Comparison of ENCODE assay signal across 17 cellular contexts in the genomic region with DNA sequence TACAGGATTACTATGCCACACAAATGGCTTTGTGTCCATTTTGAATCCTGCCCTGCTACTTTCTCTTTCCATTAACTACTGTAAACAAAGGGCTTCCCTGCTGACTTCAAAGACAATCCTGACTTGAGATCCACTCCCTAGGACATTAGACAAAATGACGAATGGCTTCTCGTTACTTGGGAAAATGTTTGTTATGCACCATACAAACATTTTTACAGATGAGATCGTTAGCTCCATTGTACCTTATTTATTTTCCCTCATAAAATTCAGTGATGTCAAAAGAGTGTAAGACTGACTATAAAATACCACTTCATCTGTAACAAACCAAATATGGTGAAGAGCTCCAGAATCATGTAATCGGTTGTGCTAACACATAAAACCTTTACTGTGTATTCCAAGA.
DNase-seq lines count a peak whose midpoint lies in the region; ATAC-seq, FAIRE-seq and TF ChIP-seq lines count a peak whose summit lies in the region.
"Had no signal": no experiment of that assay in that cellular context is flagged by ENCODE, and none has a peak within 500 bp of the region (broad histone marks: within the 10 kb centered on the region; RNA-seq: fewer than 3 reads in every experiment).

No MANE protein-coding gene starts in this region.

- H3K36me3 Mint-ChIP-seq in nephron progenitor cell (ENCODE audit: low read depth) = peaks cover 63% of the 10 kb centered on the region
- H3K36me3 Mint-ChIP-seq: activated CD8-positive, alpha-beta memory T cell treated with anti-CD3 and anti-CD28 coated beads, Interleukin-2, amount 10 ng/mL, durations not matched to agents 7 days and 5 days; memory B cell had no signal

- no peaks in the 10 kb centered on the region for H3K9me3 Mint-ChIP-seq in nephron progenitor cell
- H3K9me3 Mint-ChIP-seq: T-helper 1 cell treated with Interleukin-12 subunit alpha and Interleukin-12 subunit beta and Interleukin-4 antibody, amounts not matched to agents 30 μg/mL and 1 μg/mL, for 36 hours had no signal

- peak overlapping the region; percentile 14 for H3K27ac Mint-ChIP-seq in nephron progenitor cell
- H3K27ac Mint-ChIP-seq: activated CD8-positive, alpha-beta memory T cell treated with anti-CD3 and anti-CD28 coated beads, Interleukin-2, amount 10 ng/mL, durations not matched to agents 7 days and 5 days; memory B cell; T-helper 1 cell treated with Interleukin-12 subunit alpha and Interleukin-12 subunit beta and Interleukin-4 antibody, amounts not matched to agents 30 μg/mL and 1 μg/mL, for 36 hours had no signal

- peaks cover 31% of the 10 kb centered on the region for H3K4me1 Mint-ChIP-seq in nephron progenitor cell
- H3K4me1 Mint-ChIP-seq: activated CD8-positive, alpha-beta memory T cell treated with anti-CD3 and anti-CD28 coated beads, Interleukin-2, amount 10 ng/mL, durations not matched to agents 7 days and 5 days; memory B cell had no signal

- H3K4me3 Mint-ChIP-seq in nephron progenitor cell = peak overlapping the region; percentile 44
- H3K4me3 Mint-ChIP-seq: activated CD8-positive, alpha-beta memory T cell treated with anti-CD3 and anti-CD28 coated beads, Interleukin-2, amount 10 ng/mL, durations not matched to agents 7 days and 5 days; memory B cell; T-helper 1 cell treated with Interleukin-12 subunit alpha and Interleukin-12 subunit beta and Interleukin-4 antibody, amounts not matched to agents 30 μg/mL and 1 μg/mL, for 36 hours had no signal

- DNase-seq in M059J (ENCODE audit: low read depth) = peak; percentile 43
- DNase-seq in SW480 (ENCODE audit: low spot score) = peak; percentile 49
- DNase-seq in nephron progenitor cell = no peak
- DNase-seq in anterior cingulate cortex (lab: John Stamatoyannopoulos, UW) = no peak
- DNase-seq in NK-92 (lab: John Stamatoyannopoulos, UW; ENCODE audit: unreplicated experiment) = no peak
- DNase-seq in NCI-H1105 (lab: John Stamatoyannopoulos, UW) = no peak
- DNase-seq: activated CD8-positive, alpha-beta memory T cell treated with anti-CD3 and anti-CD28 coated beads, Interleukin-2, amount 10 ng/mL, durations not matched to agents 7 days and 5 days; activated gamma-delta T cell; aorta; cortex of kidney; erythroblast; NCI-H446 treated with DMSO at 0.1 percent for 48 hours; stimulated activated CD4-positive, alpha-beta T cell treated with anti-CD3 and anti-CD28 coated beads, Interleukin-4, amount 100 ng/mL, for 1 hour had no signal

- no peak for ATAC-seq in HG02642 (IDR thresholded peaks at IDR 0.05; ENCODE audit: poor library complexity, unreplicated experiment)
- ATAC-seq: activated CD8-positive, alpha-beta memory T cell treated with anti-CD3 and anti-CD28 coated beads, Interleukin-2, amount 10 ng/mL, durations not matched to agents 7 days and 5 days had no signal

- no peaks in the 10 kb centered on the region for H3K27me3 Mint-ChIP-seq in nephron progenitor cell (ENCODE audit: low read depth, poor library complexity)
- H3K27me3 Mint-ChIP-seq: activated CD8-positive, alpha-beta memory T cell treated with anti-CD3 and anti-CD28 coated beads, Interleukin-2, amount 10 ng/mL, durations not matched to agents 7 days and 5 days; memory B cell had no signal

- TF ChIP-seq CTCF in nephron progenitor cell (IDR thresholded peaks at IDR 0.05) = no peak

- FAIRE-seq in G401.6 (lab: Jason Lieb, UNC) = peak; percentile 95

Comparison
In these comparisons a context has a peak if more than half of its experiments do, and no peak if none do; other contexts are left out.
1. DNase-seq: peak in M059J (single experiment) and SW480 (single experiment); none in nephron progenitor cell (single experiment), anterior cingulate cortex (0 of 58), NK-92 (single experiment) and NCI-H1105 (single experiment).